ENCODE assay signal across 2 cellular contexts in the genomic region with DNA sequence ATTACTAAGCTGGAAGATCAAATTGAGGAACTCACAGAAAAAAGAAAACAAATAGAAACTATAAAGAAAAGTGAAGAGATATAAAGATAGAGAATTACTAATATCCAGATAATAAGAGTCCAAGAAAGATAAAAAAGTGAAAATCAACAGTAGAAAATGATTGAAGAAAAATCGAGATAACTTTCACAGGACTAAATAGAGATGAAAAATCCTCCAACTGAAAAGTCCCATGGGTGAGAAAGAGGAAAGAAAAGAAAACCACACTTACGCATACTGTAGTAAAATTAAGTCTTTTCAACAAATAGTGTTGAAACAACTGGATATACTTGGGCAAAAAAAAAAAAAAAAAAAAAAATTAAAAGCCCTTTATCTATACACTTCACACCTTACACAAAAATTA.
TF ChIP-seq lines count a peak whose summit lies in the region.

No MANE protein-coding gene starts in this region.

TF ChIP-seq in K562, 482 proteins besides CTCF, POLR2A, EP300 and RAD21 (continued from another document and continues in another):
- TF ChIP-seq, protein P1, sequence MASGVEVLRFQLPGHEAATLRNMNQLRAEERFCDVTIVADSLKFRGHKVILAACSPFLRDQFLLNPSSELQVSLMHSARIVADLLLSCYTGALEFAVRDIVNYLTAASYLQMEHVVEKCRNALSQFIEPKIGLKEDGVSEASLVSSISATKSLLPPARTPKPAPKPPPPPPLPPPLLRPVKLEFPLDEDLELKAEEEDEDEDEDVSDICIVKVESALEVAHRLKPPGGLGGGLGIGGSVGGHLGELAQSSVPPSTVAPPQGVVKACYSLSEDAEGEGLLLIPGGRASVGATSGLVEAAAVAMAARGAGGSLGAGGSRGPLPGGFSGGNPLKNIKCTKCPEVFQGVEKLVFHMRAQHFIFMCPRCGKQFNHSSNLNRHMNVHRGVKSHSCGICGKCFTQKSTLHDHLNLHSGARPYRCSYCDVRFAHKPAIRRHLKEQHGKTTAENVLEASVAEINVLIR (CRISPR knock-in tag; IDR thresholded peaks at IDR 0.05) = no peak
- TF ChIP-seq ZNF347 (CRISPR knock-in tag; IDR thresholded peaks at IDR 0.05; ENCODE audit: low read depth) (no peak), RB1 (IDR thresholded peaks at IDR 0.05; ENCODE audit: low read depth) (no peak), E2F3 (CRISPR knock-in tag; IDR thresholded peaks at IDR 0.05) (no peak), ZFP91 (CRISPR knock-in tag; IDR thresholded peaks at IDR 0.05) (no peak), MECOM (CRISPR knock-in tag; IDR thresholded peaks at IDR 0.05) (no peak), PHF20 (IDR thresholded peaks at IDR 0.05; ENCODE audit: partially characterized antibody) (no peak), ZNF165 (CRISPR knock-in tag; IDR thresholded peaks at IDR 0.05; ENCODE audit: borderline replicate concordance) (no peak), SIN3A (IDR thresholded peaks at IDR 0.05; ENCODE audit: borderline replicate concordance in 2 of 2, control insufficient read depth in 1 of 2, low read depth in 2 of 2, low read length in 2 of 2) (no peak), ZNF140 (CRISPR knock-in tag; IDR thresholded peaks at IDR 0.05) (no peak), CBX3 (IDR thresholded peaks at IDR 0.05; ENCODE audit: borderline replicate concordance in 1 of 2, low read length in 2 of 2) (no peak), POLR2H (tag; IDR thresholded peaks at IDR 0.05; ENCODE audit: low read depth) (peak; percentile 19; the same call in 1 of the 2 replicates), STAT5B (CRISPR knock-in tag; IDR thresholded peaks at IDR 0.05) (no peak), FUS (optimal IDR thresholded peaks at IDR 0.05; ENCODE audit: low read depth, low read length) (no peak), CEBPZ (IDR thresholded peaks at IDR 0.05; ENCODE audit: borderline replicate concordance, low read depth, low read length) (no peak)
- TF ChIP-seq, protein P2, sequence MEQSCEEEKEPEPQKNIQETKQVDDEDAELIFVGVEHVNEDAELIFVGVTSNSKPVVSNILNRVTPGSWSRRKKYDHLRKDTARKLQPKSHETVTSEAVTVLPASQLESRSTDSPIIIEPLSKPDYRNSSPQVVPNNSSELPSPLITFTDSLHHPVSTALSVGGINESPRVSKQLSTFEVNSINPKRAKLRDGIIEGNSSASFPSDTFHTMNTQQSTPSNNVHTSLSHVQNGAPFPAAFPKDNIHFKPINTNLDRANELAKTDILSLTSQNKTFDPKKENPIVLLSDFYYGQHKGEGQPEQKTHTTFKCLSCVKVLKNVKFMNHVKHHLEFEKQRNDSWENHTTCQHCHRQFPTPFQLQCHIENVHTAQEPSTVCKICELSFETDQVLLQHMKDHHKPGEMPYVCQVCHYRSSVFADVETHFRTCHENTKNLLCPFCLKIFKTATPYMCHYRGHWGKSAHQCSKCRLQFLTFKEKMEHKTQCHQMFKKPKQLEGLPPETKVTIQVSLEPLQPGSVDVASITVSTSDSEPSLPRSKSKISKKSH (CRISPR knock-in tag; IDR thresholded peaks at IDR 0.05) = no peak
- TF ChIP-seq, protein P3, sequence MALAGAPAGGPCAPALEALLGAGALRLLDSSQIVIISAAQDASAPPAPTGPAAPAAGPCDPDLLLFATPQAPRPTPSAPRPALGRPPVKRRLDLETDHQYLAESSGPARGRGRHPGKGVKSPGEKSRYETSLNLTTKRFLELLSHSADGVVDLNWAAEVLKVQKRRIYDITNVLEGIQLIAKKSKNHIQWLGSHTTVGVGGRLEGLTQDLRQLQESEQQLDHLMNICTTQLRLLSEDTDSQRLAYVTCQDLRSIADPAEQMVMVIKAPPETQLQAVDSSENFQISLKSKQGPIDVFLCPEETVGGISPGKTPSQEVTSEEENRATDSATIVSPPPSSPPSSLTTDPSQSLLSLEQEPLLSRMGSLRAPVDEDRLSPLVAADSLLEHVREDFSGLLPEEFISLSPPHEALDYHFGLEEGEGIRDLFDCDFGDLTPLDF (CRISPR knock-in tag; IDR thresholded peaks at IDR 0.05) = no peak

TF ChIP-seq in SK-N-SH treated with all-trans-retinoic acid at 6 μM for 48 hours, 23 proteins besides CTCF, POLR2A, EP300 and RAD21 (continued from another document):
- no peak for TF ChIP-seq TSHZ2 (CRISPR knock-in tag; IDR thresholded peaks at IDR 0.05)
- TF ChIP-seq, protein P4, sequence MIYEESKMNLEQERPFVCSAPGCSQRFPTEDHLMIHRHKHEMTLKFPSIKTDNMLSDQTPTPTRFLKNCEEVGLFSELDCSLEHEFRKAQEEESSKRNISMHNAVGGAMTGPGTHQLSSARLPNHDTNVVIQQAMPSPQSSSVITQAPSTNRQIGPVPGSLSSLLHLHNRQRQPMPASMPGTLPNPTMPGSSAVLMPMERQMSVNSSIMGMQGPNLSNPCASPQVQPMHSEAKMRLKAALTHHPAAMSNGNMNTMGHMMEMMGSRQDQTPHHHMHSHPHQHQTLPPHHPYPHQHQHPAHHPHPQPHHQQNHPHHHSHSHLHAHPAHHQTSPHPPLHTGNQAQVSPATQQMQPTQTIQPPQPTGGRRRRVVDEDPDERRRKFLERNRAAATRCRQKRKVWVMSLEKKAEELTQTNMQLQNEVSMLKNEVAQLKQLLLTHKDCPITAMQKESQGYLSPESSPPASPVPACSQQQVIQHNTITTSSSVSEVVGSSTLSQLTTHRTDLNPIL (CRISPR knock-in tag; IDR thresholded peaks at IDR 0.05; ENCODE audit: low read depth) = no peak
- no peak for TF ChIP-seq ZNF70 (CRISPR knock-in tag; IDR thresholded peaks at IDR 0.05)
